5 cellular contexts compared by ENCODE assay signal in genomic region chr10:35667971-35668370, GRCh38.
"Had no signal": no experiment of that assay in that cellular context is flagged by ENCODE, and none has a peak within 500 bp of the region (broad histone marks: within the 10 kb centered on the region; RNA-seq: fewer than 3 reads in every experiment).

No MANE protein-coding gene starts in this region.

- H3K4me3 ChIP-seq: GM23338, K562 had no signal

- DNase-seq: H9, HCEC 1CT, IMR-90 had no signal

- ATAC-seq: GM23338, K562 had no signal

- H3K27ac Mint-ChIP-seq: GM23338 had no signal

- H3K4me3 Mint-ChIP-seq: GM23338 had no signal
